21 cellular contexts compared by ENCODE assay signal in the genomic region with DNA sequence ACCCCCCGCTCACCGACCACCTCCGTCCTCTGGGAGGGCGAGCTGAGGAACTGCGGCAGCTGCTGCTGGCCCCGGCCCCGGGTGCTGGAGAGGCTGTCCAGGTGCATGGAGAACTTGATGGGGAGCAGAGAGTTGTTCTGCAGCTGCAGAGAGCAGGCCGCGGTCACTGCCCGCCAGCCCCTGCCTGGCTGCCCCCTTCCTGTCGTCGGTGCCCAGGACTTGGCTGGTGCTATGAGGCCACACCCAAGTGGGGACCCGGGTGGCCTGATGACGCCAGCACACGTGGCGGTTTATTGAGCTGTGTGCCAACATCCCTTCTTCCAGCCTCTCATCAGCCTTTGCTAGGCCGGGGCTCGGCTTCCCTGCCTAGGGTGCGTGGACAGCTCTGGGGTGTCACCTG. TPM values are rescaled to one million over a fixed set of nuclear protein-coding genes. Genes with fewer than 3 reads are reported as not detected.
DNase-seq lines count a peak whose midpoint lies in the region; ATAC-seq, FAIRE-seq and TF ChIP-seq lines count a peak whose summit lies in the region.
"Had no signal": no experiment of that assay in that cellular context is flagged by ENCODE, and none has a peak within 500 bp of the region (broad histone marks: within the 10 kb centered on the region; RNA-seq: fewer than 3 reads in every experiment).

No MANE protein-coding gene starts in this region.

- H4K8ac ChIP-seq in H9 (replicated peaks; ENCODE audit: insufficient read length, low read depth, low read length) = no peak overlapping the region
- peak overlapping the region; percentile 35; the same call in 1 of the 2 replicates for H4K8ac ChIP-seq in H1 (ENCODE audit: extremely low read depth, insufficient read depth, low read length)

- H3K36me3 ChIP-seq in BLaER1 = no peaks in the 10 kb centered on the region
- H3K36me3 ChIP-seq in H1 (ENCODE audit: control insufficient read depth in 2 of 4, insufficient read depth in 4 of 4, low read length in 3 of 4) = no peaks in the 10 kb centered on the region
- no peaks in the 10 kb centered on the region for H3K36me3 ChIP-seq in neural progenitor cell
- H3K36me3 ChIP-seq in tibial artery = no peaks in the 10 kb centered on the region
- H3K36me3 ChIP-seq: SJSA1 had no signal

- peak overlapping the region; percentile 79 for H3K27ac ChIP-seq in BLaER1
- H3K27ac ChIP-seq in H9 (ENCODE audit: insufficient read length, low read depth, low read length) = no peak overlapping the region
- no peak overlapping the region for H3K27ac ChIP-seq in H1 (ENCODE audit: low read depth, low read length)
- H3K27ac ChIP-seq in neural progenitor cell = no peak overlapping the region
- H3K27ac ChIP-seq in tibial artery = no peak overlapping the region
- H3K27ac ChIP-seq: A549, C4-2B, RWPE1, SJSA1 had no signal

- H2BK12ac ChIP-seq in H9 (ENCODE audit: insufficient read length, low read depth, low read length) (no peak overlapping the region), H1 (ENCODE audit: low read depth, low read length) (0 out of 2 replicates have a peak overlapping the region, but pooled peaks have one; percentile 80)

- H2AFZ ChIP-seq in H9 (ENCODE audit: low read length) = no peak overlapping the region
- no peak overlapping the region for H2AFZ ChIP-seq in H1 (ENCODE audit: low read length)
- no peak overlapping the region for H2AFZ ChIP-seq in neural progenitor cell (replicated peaks)
- H2AFZ ChIP-seq: GM23338 had no signal

- H3K27ac Mint-ChIP-seq in H9 = no peak overlapping the region
- no peak overlapping the region for H3K27ac Mint-ChIP-seq in neural progenitor cell
- no peak overlapping the region for H3K27ac Mint-ChIP-seq in T-helper 2 cell treated with Interferon-gamma antibody and Interleukin-4, amounts not matched to agents 5 μg/mL and 100 μg/mL, for 36 hours
- H3K27ac Mint-ChIP-seq: GM23338 had no signal

- H3K4me1 Mint-ChIP-seq in H9 = peaks cover 0 to 4% of the 10 kb centered on the region in 2 experiments; a peak in 2 of 4 replicates
- H3K4me1 Mint-ChIP-seq in neural progenitor cell = no peaks in the 10 kb centered on the region
- peaks cover 2% of the 10 kb centered on the region for H3K4me1 Mint-ChIP-seq in T-helper 2 cell treated with Interferon-gamma antibody and Interleukin-4, amounts not matched to agents 5 μg/mL and 100 μg/mL, for 36 hours (ENCODE audit: low read depth)
- H3K4me1 Mint-ChIP-seq: GM23338 had no signal

- H4K91ac ChIP-seq in H9 (ENCODE audit: insufficient read length, low read depth, low read length) (no peak overlapping the region), H1 (replicated peaks; ENCODE audit: insufficient read length, low read length) (no peak overlapping the region)

- H3K9me3 ChIP-seq in BLaER1 = no peaks in the 10 kb centered on the region
- no peaks in the 10 kb centered on the region for H3K9me3 ChIP-seq in H9 (ENCODE audit: control insufficient read depth, low read depth, low read length)
- peaks cover 0 to 15% of the 10 kb centered on the region in 2 experiments; a peak in 1 of 4 replicates for H3K9me3 ChIP-seq in H1 (ENCODE audit: insufficient read depth in 2 of 2, low read depth in 1 of 2, low read length in 1 of 2)
- H3K9me3 ChIP-seq in neural progenitor cell (ENCODE audit: low read depth) = no peaks in the 10 kb centered on the region
- no peaks in the 10 kb centered on the region for H3K9me3 ChIP-seq in tibial artery
- H3K9me3 ChIP-seq: A549, SJSA1 had no signal

- H3K4me3 ChIP-seq in BLaER1 = no peak overlapping the region
- H3K4me3 ChIP-seq in H1 (ENCODE audit: extremely low read depth in 1 of 4, insufficient read depth in 2 of 4, low read depth in 3 of 4, low read length in 4 of 4) = no peak overlapping the region
- H3K4me3 ChIP-seq in neural progenitor cell = no peak overlapping the region
- no peak overlapping the region for H3K4me3 ChIP-seq in tibial artery
- H3K4me3 ChIP-seq: A549, GM23338, SJSA1 had no signal

- TF ChIP-seq CTCF in H9 (conservative IDR thresholded peaks at IDR 0.05) = no peak
- TF ChIP-seq CTCF in H1 (IDR thresholded peaks at IDR 0.05; ENCODE audit: control extremely low read depth in 1 of 3, insufficient read depth in 1 of 3, low read depth in 1 of 3, low read length in 3 of 3) = no peak
- TF ChIP-seq CTCF in neural progenitor cell (IDR thresholded peaks at IDR 0.05) = no peak
- TF ChIP-seq CTCF in tibial artery (IDR thresholded peaks at IDR 0.05) = no peak

- H3K27me3 ChIP-seq in BLaER1 = no peaks in the 10 kb centered on the region; the same call in 1 of the 2 replicates
- no peaks in the 10 kb centered on the region for H3K27me3 ChIP-seq in H9 (ENCODE audit: insufficient read depth, low read length)
- peaks cover 0 to 2% (median under 1%) of the 10 kb centered on the region in 4 experiments; a peak in 1 of 7 replicates for H3K27me3 ChIP-seq in H1 (replicated peaks in 1 of 4; ENCODE audit: control insufficient read depth in 3 of 4, extremely low read depth in 1 of 4, insufficient read depth in 3 of 4, low read length in 3 of 4)
- peaks cover 9% of the 10 kb centered on the region for H3K27me3 ChIP-seq in neural progenitor cell
- H3K27me3 ChIP-seq in tibial artery = peaks cover 0 to 17% of the 10 kb centered on the region in 2 donors

- H3F3A ChIP-seq in neural progenitor cell (ENCODE audit: low read depth) = no peaks in the 10 kb centered on the region

- H3T11ph ChIP-seq in H9 (ENCODE audit: low read length) = no peak overlapping the region

- no peaks in the 10 kb centered on the region for H4K20me1 ChIP-seq in BLaER1
- no peaks in the 10 kb centered on the region for H4K20me1 ChIP-seq in H9 (ENCODE audit: control insufficient read depth, insufficient read depth, insufficient read length)
- no peaks in the 10 kb centered on the region for H4K20me1 ChIP-seq in H1 (replicated peaks in 1 of 2; ENCODE audit: control insufficient read depth in 1 of 2, insufficient read depth in 2 of 2, low read length in 2 of 2)
- no peaks in the 10 kb centered on the region for H4K20me1 ChIP-seq in neural progenitor cell (ENCODE audit: low read depth)

- intact Hi-C loops in tibial artery (cut with DNase I; ENCODE audit: low total_unique reads) = no loop called here

- H2BK120ac ChIP-seq in H9 (ENCODE audit: low read depth, low read length, poor library complexity, severe bottlenecking) (no peak overlapping the region), H1 (replicated peaks; ENCODE audit: low read depth, low read length) (no peak overlapping the region)

- no peak for TF ChIP-seq EP300 in H1 (IDR thresholded peaks at IDR 0.05; ENCODE audit: borderline replicate concordance in 1 of 2, low read depth in 2 of 2, low read length in 2 of 2)

- H2BK5ac ChIP-seq in H9 (ENCODE audit: insufficient read length, low read length) (no peak overlapping the region), H1 (ENCODE audit: low read depth, low read length) (no peak overlapping the region)

- no peaks in the 10 kb centered on the region for H3K36me3 Mint-ChIP-seq in H9 (ENCODE audit: insufficient read depth in 1 of 3, low read depth in 3 of 3)
- H3K36me3 Mint-ChIP-seq in neural progenitor cell = no peaks in the 10 kb centered on the region
- H3K36me3 Mint-ChIP-seq in T-helper 2 cell treated with Interferon-gamma antibody and Interleukin-4, amounts not matched to agents 5 μg/mL and 100 μg/mL, for 36 hours (ENCODE audit: low read depth) = no peaks in the 10 kb centered on the region

- H3K79me2 ChIP-seq in H9 (ENCODE audit: insufficient read depth, low read length) (no peaks in the 10 kb centered on the region), H1 (ENCODE audit: control insufficient read depth in 1 of 2, insufficient read depth in 2 of 2, low read length in 2 of 2) (no peaks in the 10 kb centered on the region), neural progenitor cell (ENCODE audit: low read depth) (no peaks in the 10 kb centered on the region)

- DNase-seq in H9 (peak; percentile 25), H1 (ENCODE audit: low read depth in 1 of 2, low spot score in 2 of 2) (no peak), neural progenitor cell (ENCODE audit: low spot score) (peak; percentile 4), epidermal melanocyte (ENCODE audit: insufficient read length, low spot score) (no peak), tibial artery (no peak)
- DNase-seq in T-helper 2 cell treated with Interferon-gamma antibody and Interleukin-4, amounts not matched to agents 5 μg/mL and 100 μg/mL, for 36 hours (ENCODE audit: low spot score) = no peak
- DNase-seq: GDM1, KG1, NCI-H1694 treated with DMSO at 0.1 percent for 48 hours, NCI-H226, NCI-H524, NCI-H82, PC-3, SW 1271 had no signal

- H2AK5ac ChIP-seq in H9 (ENCODE audit: insufficient read length, low read length) (no peak overlapping the region), H1 (ENCODE audit: low read depth, low read length) (no peak overlapping the region)

- no CpG with 5 or more reads among the region's 19 CpGs for WGBS in H9 (ENCODE audit: extremely low coverage, insufficient read length, low lambda C conversion rate)
- WGBS in H1 (ENCODE audit: extremely low coverage in 1 of 2, insufficient coverage in 1 of 2, insufficient read length in 1 of 2, insufficient replicate concordance in 2 of 2, low coverage in 1 of 2, low lambda C conversion rate in 2 of 2, missing lambda C conversion rate in 1 of 2), 2 experiments = 88% methylated on average over 15 of the region's 19 CpGs; no CpG with 5 or more reads in 1 of the 2 experiments

- H3K9me3 Mint-ChIP-seq in H9 (peaks cover 5% of the 10 kb centered on the region in 2 experiments; a peak in 2 of 5 replicates), neural progenitor cell (no peaks in the 10 kb centered on the region)
- H3K9me3 Mint-ChIP-seq in T-helper 2 cell treated with Interferon-gamma antibody and Interleukin-4, amounts not matched to agents 5 μg/mL and 100 μg/mL, for 36 hours = no peaks in the 10 kb centered on the region

- no peak overlapping the region for H3K23ac ChIP-seq in H9 (ENCODE audit: insufficient read length, low read depth, low read length)
- H3K23ac ChIP-seq in H1 (ENCODE audit: insufficient read length) = no peak overlapping the region

- H3K4me2 ChIP-seq in BLaER1 (peak overlapping the region; percentile 89), H9 (ENCODE audit: insufficient read depth, insufficient read length, low read length) (no peak overlapping the region), H1 (ENCODE audit: insufficient read depth in 1 of 2, low read depth in 2 of 2, low read length in 2 of 2) (no peak overlapping the region), neural progenitor cell (no peak overlapping the region)
- H3K4me2 ChIP-seq: A549, GM23338 had no signal

- H3K79me1 ChIP-seq in H9 (ENCODE audit: insufficient read depth, low read depth, low read length, poor library complexity, severe bottlenecking) = no peaks in the 10 kb centered on the region
- no peaks in the 10 kb centered on the region for H3K79me1 ChIP-seq in H1 (ENCODE audit: low read depth, low read length)

- no peak overlapping the region for H3K4ac ChIP-seq in H9 (ENCODE audit: low read depth, low read length)
- H3K4ac ChIP-seq in H1 (replicated peaks; ENCODE audit: insufficient read length, low read depth, low read length) = no peak overlapping the region

- H3K14ac ChIP-seq in H9 (ENCODE audit: insufficient read depth, low read length) (no peak overlapping the region), H1 (ENCODE audit: insufficient read length) (no peak overlapping the region)

- H3K56ac ChIP-seq in H9 (ENCODE audit: insufficient read length, low read depth, low read length) = no peak overlapping the region
- no peak overlapping the region for H3K56ac ChIP-seq in H1 (replicated peaks; ENCODE audit: insufficient read length, low read depth, low read length)

- H3K4me3 Mint-ChIP-seq in H9 (no peak overlapping the region), neural progenitor cell (no peak overlapping the region)
- no peak overlapping the region for H3K4me3 Mint-ChIP-seq in T-helper 2 cell treated with Interferon-gamma antibody and Interleukin-4, amounts not matched to agents 5 μg/mL and 100 μg/mL, for 36 hours
- H3K4me3 Mint-ChIP-seq: GM23338 had no signal

- H3K18ac ChIP-seq in H9 (ENCODE audit: insufficient read length, low read depth, low read length) (no peak overlapping the region), H1 (ENCODE audit: extremely low read depth, low read length) (no peak overlapping the region)

- H4K5ac ChIP-seq in H9 (ENCODE audit: insufficient read length, low read depth, low read length) = no peak overlapping the region
- H4K5ac ChIP-seq in H1 (ENCODE audit: insufficient read length, low read depth, low read length) = no peak overlapping the region

- POLR2A ChIA-PET in H1 (lab: Charles Lee; ENCODE audit: partially characterized antibody) = no interaction called here

- no peak for TF ChIP-seq POLR2A in H1 (IDR thresholded peaks at IDR 0.05; ENCODE audit: control extremely low read depth in 1 of 2, low read depth in 2 of 2, low read length in 2 of 2)

- H3K23me2 ChIP-seq in H9 (ENCODE audit: insufficient read length, low read depth, low read length, poor library complexity, severe bottlenecking) (no peaks in the 10 kb centered on the region), H1 (ENCODE audit: low read depth, low read length) (no peaks in the 10 kb centered on the region; the same call in 1 of the 2 replicates)

- H3K4me1 ChIP-seq in BLaER1 (peaks cover 94% of the 10 kb centered on the region), H9 (ENCODE audit: insufficient read depth, low read length) (no peaks in the 10 kb centered on the region), H1 (replicated peaks in 1 of 4; ENCODE audit: control insufficient read depth in 3 of 4, insufficient read depth in 4 of 4, low read length in 3 of 4) (peaks cover 0 to 7% (median 6%) of the 10 kb centered on the region in 4 experiments; a peak in 4 of 7 replicates), neural progenitor cell (peaks cover 7% of the 10 kb centered on the region), tibial artery (peaks cover 0 to 5% (median 3%) of the 10 kb centered on the region in 4 donors)

- FAIRE-seq in H1 (lab: Jason Lieb, UNC) = no peak
- FAIRE-seq: A549 had no signal

- H3K9ac ChIP-seq in BLaER1 = peak overlapping the region; percentile 63; the same call in 1 of the 2 replicates
- H3K9ac ChIP-seq in H9 (ENCODE audit: extremely low read depth, insufficient read length, low read length) = no peak overlapping the region
- H3K9ac ChIP-seq in H1 (replicated peaks in 1 of 4; ENCODE audit: extremely low read depth in 1 of 4, low read depth in 3 of 4, low read length in 3 of 4) = no peak overlapping the region
- no peak overlapping the region for H3K9ac ChIP-seq in neural progenitor cell

- H2BK20ac ChIP-seq in H9 (ENCODE audit: low read depth, low read length, poor library complexity, severe bottlenecking) (no peak overlapping the region), H1 (ENCODE audit: low read length) (no peak overlapping the region)

- no peak for ATAC-seq in GM18498 (IDR thresholded peaks at IDR 0.05; ENCODE audit: unreplicated experiment)
- ATAC-seq: A549, GM23338, PC-3 had no signal

- H2BK15ac ChIP-seq in H9 (ENCODE audit: low read depth, low read length) = no peak overlapping the region
- H2BK15ac ChIP-seq in H1 (ENCODE audit: low read length) = no peak overlapping the region

- CTCF ChIA-PET in H1 (lab: Charles Lee; ENCODE audit: partially characterized antibody) = interaction anchor here (0.6 to 3.4 kb wide), 7 partner anchors 8 to 122 kb away, joined by 3 to 21 read pairs (median 4); no protein-coding TSS in a partner anchor

- H3K27me3 Mint-ChIP-seq in H9 (ENCODE audit: low read depth) (peaks cover 4% of the 10 kb centered on the region), neural progenitor cell (ENCODE audit: insufficient read depth, low read depth) (peaks cover 8% of the 10 kb centered on the region)
- no peaks in the 10 kb centered on the region for H3K27me3 Mint-ChIP-seq in T-helper 2 cell treated with Interferon-gamma antibody and Interleukin-4, amounts not matched to agents 5 μg/mL and 100 μg/mL, for 36 hours (ENCODE audit: low read depth)

- no peak for TF ChIP-seq RAD21 in H1 (IDR thresholded peaks at IDR 0.05 in 1 of 2, conservative IDR thresholded peaks at IDR 0.05 in 1 of 2; ENCODE audit: low read depth in 2 of 2, low read length in 2 of 2)

RNA-seq across cellular contexts. Expression of a gene that starts 5.3 kb away (rescaled TPM):
- total RNA-seq in H9 (2021) = 9.6 and 11.3 TPM in 2 replicates
- 14.6 and 15.0 TPM in 2 replicates for total RNA-seq in H1 (2021; fragmentation: NEBNext Ultra II Directional; extraction: Animal tissue kit (Norgen Biotek cat#: 25700))
- polyA plus RNA-seq in H1 (2011; rRNA removed) = 30.2 and 46.3 TPM in 2 replicates
- 20.9 TPM for polyA plus RNA-seq in H1 (2011; cell fraction: cytosol; rRNA removed)
- 36.1 TPM for polyA plus RNA-seq in H1 (2011; cell fraction: nucleus; rRNA removed)
- 8.4 to 15.3 TPM (median 14.6 TPM) in 4 replicates for polyA plus RNA-seq in H1 (2012, experiment 1 of 2)
- 15.3 TPM for polyA plus RNA-seq in H1 (2012, experiment 2 of 2)
- polyA plus RNA-seq in H1 (2013, experiment 1 of 2) = 21.5 TPM
- polyA plus RNA-seq in H1 (2013, experiment 2 of 2) = 22.3 TPM
- 5.1 and 6.6 TPM in 2 replicates for polyA minus RNA-seq in H1 (2011; rRNA and poly(A)+ RNA removed)
- polyA minus RNA-seq in H1 (2011; cell fraction: cytosol; rRNA and poly(A)+ RNA removed) = 6.2 TPM
- 11.6 TPM for polyA minus RNA-seq in H1 (2011; cell fraction: nucleus; rRNA and poly(A)+ RNA removed)
- total RNA-seq in neural progenitor cell (ENCODE audit: low replicate concordance) = 2.9 and 7.4 TPM in 2 replicates

RNA-seq across cellular contexts. Expression of a gene that starts 9.3 kb away (rescaled TPM):
- total RNA-seq in H9 (2021) = 1.4 and 1.7 TPM in 2 replicates
- total RNA-seq in H1 (2021; fragmentation: NEBNext Ultra II Directional; extraction: Animal tissue kit (Norgen Biotek cat#: 25700)) = 0.92 and 1.3 TPM in 2 replicates
- polyA plus RNA-seq in H1 (2011; rRNA removed) = 0.54 and 0.96 TPM in 2 replicates
- 1.4 TPM for polyA plus RNA-seq in H1 (2011; cell fraction: cytosol; rRNA removed)
- polyA plus RNA-seq in H1 (2011; cell fraction: nucleus; rRNA removed) = 4.8 TPM
- 1.3 to 1.9 TPM (median 1.7 TPM) in 4 replicates for polyA plus RNA-seq in H1 (2012, experiment 1 of 2)
- polyA plus RNA-seq in H1 (2012, experiment 2 of 2) = 0.84 TPM
- 0.65 TPM for polyA plus RNA-seq in H1 (2013, experiment 1 of 2)
- polyA plus RNA-seq in H1 (2013, experiment 2 of 2) = 0.63 TPM
- 0.09 and 0.15 TPM in 2 replicates for polyA minus RNA-seq in H1 (2011; rRNA and poly(A)+ RNA removed)
- polyA minus RNA-seq in H1 (2011; cell fraction: cytosol; rRNA and poly(A)+ RNA removed) = not detected
- 1.5 TPM for polyA minus RNA-seq in H1 (2011; cell fraction: nucleus; rRNA and poly(A)+ RNA removed)
- total RNA-seq in neural progenitor cell (ENCODE audit: low replicate concordance) = 0.53 TPM in 1 of 2 replicates, not detected in the other
- total RNA-seq: SJSA1 had no signal
- polyA plus RNA-seq: GM23338 had no signal

RNA-seq across cellular contexts. Expression of a gene that starts 33.5 kb away (rescaled TPM):
- 382 and 400 TPM in 2 replicates for total RNA-seq in H9 (2021)
- total RNA-seq in H1 (2021; fragmentation: NEBNext Ultra II Directional; extraction: Animal tissue kit (Norgen Biotek cat#: 25700)) = 382 and 394 TPM in 2 replicates
- 343 and 372 TPM in 2 replicates for polyA plus RNA-seq in H1 (2011; rRNA removed)
- polyA plus RNA-seq in H1 (2011; cell fraction: cytosol; rRNA removed) = 391 TPM
- 286 TPM for polyA plus RNA-seq in H1 (2011; cell fraction: nucleus; rRNA removed)
- polyA plus RNA-seq in H1 (2012, experiment 1 of 2) = 256 to 341 TPM (median 318 TPM) in 4 replicates
- 110 TPM for polyA plus RNA-seq in H1 (2012, experiment 2 of 2)
- polyA plus RNA-seq in H1 (2013, experiment 1 of 2) = 180 TPM
- polyA plus RNA-seq in H1 (2013, experiment 2 of 2) = 186 TPM
- polyA minus RNA-seq in H1 (2011; rRNA and poly(A)+ RNA removed) = 482 and 536 TPM in 2 replicates
- polyA minus RNA-seq in H1 (2011; cell fraction: cytosol; rRNA and poly(A)+ RNA removed) = 250 TPM
- 104 TPM for polyA minus RNA-seq in H1 (2011; cell fraction: nucleus; rRNA and poly(A)+ RNA removed)
- total RNA-seq in neural progenitor cell (ENCODE audit: low replicate concordance) = 175 and 197 TPM in 2 replicates

Comparison
In these comparisons a context has a peak if more than half of its experiments do, and no peak if none do; other contexts are left out.
1. DNase-seq: peak in H9 (single experiment) and neural progenitor cell (single experiment); none in H1 (0 of 2), epidermal melanocyte (single experiment), T-helper 2 cell treated with Interferon-gamma antibody and Interleukin-4, amounts not matched to agents 5 μg/mL and 100 μg/mL, for 36 hours (single experiment) and tibial artery (0 of 2).